23 cellular contexts compared by ENCODE assay signal in genomic region chr15:55230953-55231352, GRCh38. TPM values are rescaled to one million over a fixed set of nuclear protein-coding genes. Genes with fewer than 3 reads are reported as not detected.
DNase-seq lines count a peak whose midpoint lies in the region; ATAC-seq and TF ChIP-seq lines count a peak whose summit lies in the region.
"Had no signal": no experiment of that assay in that cellular context is flagged by ENCODE, and none has a peak within 500 bp of the region (broad histone marks: within the 10 kb centered on the region; RNA-seq: fewer than 3 reads in every experiment).

No MANE protein-coding gene starts in this region.

- no peaks in the 10 kb centered on the region for H3K9me3 ChIP-seq in CD8-positive, alpha-beta T cell (ENCODE audit: low read length)

- POLR2A ChIA-PET in activated CD8-positive, alpha-beta T cell treated with anti-CD3 and anti-CD28 coated beads for 36 hours (lab: Charles Lee): no interaction called here
- POLR2A ChIA-PET in activated CD8-positive, alpha-beta T cell treated with anti-CD3 and anti-CD28 coated beads, Interleukin-2, amount 10 ng/mL, durations not matched to agents 7 days and 5 days (lab: Charles Lee): no interaction called here
- POLR2A ChIA-PET in CD8-positive, alpha-beta T cell (lab: Charles Lee): interaction anchor here (1.2 kb wide), 1 partner anchor 60 kb away, joined by 3 read pairs; no protein-coding TSS in a partner anchor

- H3K4me3 ChIP-seq in CD8-positive, alpha-beta T cell (ENCODE audit: low read depth, low read length): no peak overlapping the region
- H3K4me3 ChIP-seq: SJCRH30 had no signal

- CTCF ChIA-PET in activated CD8-positive, alpha-beta T cell treated with anti-CD3 and anti-CD28 coated beads for 36 hours (lab: Charles Lee): no interaction called here
- CTCF ChIA-PET in activated CD8-positive, alpha-beta T cell treated with anti-CD3 and anti-CD28 coated beads, Interleukin-2, amount 10 ng/mL, durations not matched to agents 7 days and 5 days (lab: Charles Lee): interaction anchor here (1.6 to 2.8 kb wide), 5 partner anchors 10 to 51 kb away, joined by 5 to 17 read pairs (median 8); no protein-coding TSS in a partner anchor
- CTCF ChIA-PET in CD8-positive, alpha-beta T cell (lab: Charles Lee): interaction anchor here (0.9 kb wide), 1 partner anchor 70 kb away, joined by 3 read pairs; no protein-coding TSS in a partner anchor

- H3K27me3 Mint-ChIP-seq in activated CD8-positive, alpha-beta T cell treated with anti-CD3 and anti-CD28 coated beads for 36 hours: no peaks in the 10 kb centered on the region
- no peaks in the 10 kb centered on the region for H3K27me3 Mint-ChIP-seq in activated CD8-positive, alpha-beta T cell treated with anti-CD3 and anti-CD28 coated beads, Interleukin-2, amount 10 ng/mL, durations not matched to agents 7 days and 5 days (ENCODE audit: low read depth)
- H3K27me3 Mint-ChIP-seq in CD8-positive, alpha-beta T cell (ENCODE audit: low read depth): no peaks in the 10 kb centered on the region
- H3K27me3 Mint-ChIP-seq in activated T-helper 17 cell treated with anti-CD3 and anti-CD28 coated beads, Interleukin-2, amount 50 U/mL, for 72 hours: no peaks in the 10 kb centered on the region
- H3K27me3 Mint-ChIP-seq in memory B cell: no peaks in the 10 kb centered on the region

- no peaks in the 10 kb centered on the region for H3K36me3 ChIP-seq in CD8-positive, alpha-beta T cell (ENCODE audit: insufficient read depth, low read length)
- H3K36me3 ChIP-seq: SJCRH30 had no signal

- H3K4me3 Mint-ChIP-seq in activated CD8-positive, alpha-beta T cell treated with anti-CD3 and anti-CD28 coated beads for 36 hours: no peak overlapping the region
- H3K4me3 Mint-ChIP-seq in activated CD8-positive, alpha-beta T cell treated with anti-CD3 and anti-CD28 coated beads, Interleukin-2, amount 10 ng/mL, durations not matched to agents 7 days and 5 days: no peak overlapping the region
- no peak overlapping the region for H3K4me3 Mint-ChIP-seq in CD8-positive, alpha-beta T cell
- peak overlapping the region; percentile 20 for H3K4me3 Mint-ChIP-seq in activated T-helper 17 cell treated with anti-CD3 and anti-CD28 coated beads, Interleukin-2, amount 50 U/mL, for 72 hours
- no peak overlapping the region for H3K4me3 Mint-ChIP-seq in memory B cell

- no peaks in the 10 kb centered on the region for H3K27me3 ChIP-seq in CD8-positive, alpha-beta T cell (ENCODE audit: insufficient read depth, low read length)
- H3K27me3 ChIP-seq: SJCRH30 had no signal

- ATAC-seq in activated CD8-positive, alpha-beta T cell treated with anti-CD3 and anti-CD28 coated beads for 36 hours: no peak
- ATAC-seq in activated CD8-positive, alpha-beta T cell treated with anti-CD3 and anti-CD28 coated beads, Interleukin-2, amount 10 ng/mL, durations not matched to agents 7 days and 5 days: no peak
- no peak for ATAC-seq in CD8-positive, alpha-beta T cell
- no peak for ATAC-seq in activated T-helper 17 cell treated with anti-CD3 and anti-CD28 coated beads, Interleukin-2, amount 50 U/mL, for 72 hours (replicated peaks)
- no peak for ATAC-seq in memory B cell (ENCODE audit: low read depth)
- ATAC-seq: HCT116, Panc1 had no signal

- DNase-seq in activated CD8-positive, alpha-beta T cell treated with anti-CD3 and anti-CD28 coated beads for 36 hours: no peak
- DNase-seq in activated CD8-positive, alpha-beta T cell treated with anti-CD3 and anti-CD28 coated beads, Interleukin-2, amount 10 ng/mL, durations not matched to agents 7 days and 5 days: no peak
- DNase-seq in CD8-positive, alpha-beta T cell: no peak
- DNase-seq in memory B cell (ENCODE audit: low spot score in 2 of 2) (no peak), NCI-H774 (lab: John Stamatoyannopoulos, UW) (no peak), EL (no peak)
- no peak for DNase-seq in stimulated activated CD4-positive, alpha-beta T cell treated with anti-CD3 and anti-CD28 coated beads, Interleukin-4, amount 100 ng/mL, for 24 hours
- DNase-seq: 8988T, AML-193, C1 segment of cervical spinal cord, DMS53, GF-D8, KG1, NCI-H1105, NCI-H146, NCI-H2029 treated with DMSO at 0.1 percent for 48 hours, NCI-H226, NCI-H510A treated with DMSO at 0.1 percent for 48 hours, NCI-H748 treated with DMSO at 0.1 percent for 48 hours, SJCRH30 had no signal

- no peaks in the 10 kb centered on the region for H3K4me1 ChIP-seq in CD8-positive, alpha-beta T cell (ENCODE audit: insufficient read depth, low read length)
- H3K4me1 ChIP-seq: SJCRH30 had no signal

- no peak for TF ChIP-seq CTCF in activated CD8-positive, alpha-beta T cell treated with anti-CD3 and anti-CD28 coated beads for 36 hours (IDR thresholded peaks at IDR 0.05)
- TF ChIP-seq CTCF in CD8-positive, alpha-beta T cell (IDR thresholded peaks at IDR 0.05): no peak

- peaks cover 60% of the 10 kb centered on the region for H3K36me3 Mint-ChIP-seq in activated CD8-positive, alpha-beta T cell treated with anti-CD3 and anti-CD28 coated beads for 36 hours (ENCODE audit: low read depth)
- peaks cover 76% of the 10 kb centered on the region for H3K36me3 Mint-ChIP-seq in activated CD8-positive, alpha-beta T cell treated with anti-CD3 and anti-CD28 coated beads, Interleukin-2, amount 10 ng/mL, durations not matched to agents 7 days and 5 days (ENCODE audit: low read depth)
- H3K36me3 Mint-ChIP-seq in CD8-positive, alpha-beta T cell: peaks cover 63% of the 10 kb centered on the region
- H3K36me3 Mint-ChIP-seq in activated T-helper 17 cell treated with anti-CD3 and anti-CD28 coated beads, Interleukin-2, amount 50 U/mL, for 72 hours (ENCODE audit: low read depth): peaks cover 96% of the 10 kb centered on the region
- peaks cover 8% of the 10 kb centered on the region for H3K36me3 Mint-ChIP-seq in memory B cell

- peaks cover 38% of the 10 kb centered on the region for H3K4me1 Mint-ChIP-seq in activated CD8-positive, alpha-beta T cell treated with anti-CD3 and anti-CD28 coated beads for 36 hours (ENCODE audit: low read depth)
- peaks cover 49% of the 10 kb centered on the region for H3K4me1 Mint-ChIP-seq in activated CD8-positive, alpha-beta T cell treated with anti-CD3 and anti-CD28 coated beads, Interleukin-2, amount 10 ng/mL, durations not matched to agents 7 days and 5 days (ENCODE audit: low read depth)
- H3K4me1 Mint-ChIP-seq in CD8-positive, alpha-beta T cell (ENCODE audit: low read depth): peaks cover 30% of the 10 kb centered on the region
- H3K4me1 Mint-ChIP-seq in activated T-helper 17 cell treated with anti-CD3 and anti-CD28 coated beads, Interleukin-2, amount 50 U/mL, for 72 hours: peaks cover 23% of the 10 kb centered on the region
- H3K4me1 Mint-ChIP-seq in memory B cell: no peaks in the 10 kb centered on the region

- peak overlapping the region; percentile 29 for H3K27ac Mint-ChIP-seq in activated CD8-positive, alpha-beta T cell treated with anti-CD3 and anti-CD28 coated beads for 36 hours
- no peak overlapping the region for H3K27ac Mint-ChIP-seq in activated CD8-positive, alpha-beta T cell treated with anti-CD3 and anti-CD28 coated beads, Interleukin-2, amount 10 ng/mL, durations not matched to agents 7 days and 5 days
- H3K27ac Mint-ChIP-seq in CD8-positive, alpha-beta T cell: peak overlapping the region; percentile 30
- H3K27ac Mint-ChIP-seq in activated T-helper 17 cell treated with anti-CD3 and anti-CD28 coated beads, Interleukin-2, amount 50 U/mL, for 72 hours: peak overlapping the region; percentile 52
- peak overlapping the region; percentile 45 for H3K27ac Mint-ChIP-seq in memory B cell

- H3K27ac ChIP-seq in CD8-positive, alpha-beta T cell (ENCODE audit: low read depth, low read length): no peak overlapping the region
- H3K27ac ChIP-seq: SJCRH30 had no signal

- no peaks in the 10 kb centered on the region for H3K9me3 Mint-ChIP-seq in activated CD8-positive, alpha-beta T cell treated with anti-CD3 and anti-CD28 coated beads for 36 hours
- no peaks in the 10 kb centered on the region for H3K9me3 Mint-ChIP-seq in activated CD8-positive, alpha-beta T cell treated with anti-CD3 and anti-CD28 coated beads, Interleukin-2, amount 10 ng/mL, durations not matched to agents 7 days and 5 days (ENCODE audit: insufficient read depth)
- H3K9me3 Mint-ChIP-seq in CD8-positive, alpha-beta T cell: no peaks in the 10 kb centered on the region
- no peaks in the 10 kb centered on the region for H3K9me3 Mint-ChIP-seq in activated T-helper 17 cell treated with anti-CD3 and anti-CD28 coated beads, Interleukin-2, amount 50 U/mL, for 72 hours
- H3K9me3 Mint-ChIP-seq in memory B cell: no peaks in the 10 kb centered on the region

- intact Hi-C loops in activated CD8-positive, alpha-beta T cell treated with anti-CD3 and anti-CD28 coated beads for 36 hours (cut with micrococcal nuclease): no loop called here
- intact Hi-C loops in CD8-positive, alpha-beta T cell (cut with DNase I, micrococcal nuclease): loop anchor here in 1 of 2 experiments (2.0 kb wide), 1 partner anchor 14 kb away; no protein-coding TSS in a partner anchor

RNA-seq across cellular contexts. Expression of gene RSL24D1, which starts 34.2 kb away (rescaled TPM):
- 100 to 1,000 TPM; 183 to 194 TPM for total RNA-seq in activated CD8-positive, alpha-beta T cell treated with anti-CD3 and anti-CD28 coated beads for 36 hours
- 10 to 100 TPM; 79.6 to 85.2 TPM for total RNA-seq in activated CD8-positive, alpha-beta T cell treated with anti-CD3 and anti-CD28 coated beads, Interleukin-2, amount 10 ng/mL, durations not matched to agents 7 days and 5 days
- 100 to 1,000 TPM; 181 to 186 TPM for total RNA-seq in CD8-positive, alpha-beta T cell
- 100 to 1,000 TPM; 107 to 111 TPM for total RNA-seq in activated T-helper 17 cell treated with anti-CD3 and anti-CD28 coated beads, Interleukin-2, amount 50 U/mL, for 72 hours

RNA-seq across cellular contexts. Expression of gene RAB27A, which starts 58.7 kb away (rescaled TPM):
- 100 to 1,000 TPM; 122 to 125 TPM for total RNA-seq in activated CD8-positive, alpha-beta T cell treated with anti-CD3 and anti-CD28 coated beads for 36 hours
- 100 to 1,000 TPM; 102 to 105 TPM for total RNA-seq in activated CD8-positive, alpha-beta T cell treated with anti-CD3 and anti-CD28 coated beads, Interleukin-2, amount 10 ng/mL, durations not matched to agents 7 days and 5 days
- 10 to 100 TPM; 14.9 to 16.9 TPM for total RNA-seq in CD8-positive, alpha-beta T cell
- total RNA-seq in activated T-helper 17 cell treated with anti-CD3 and anti-CD28 coated beads, Interleukin-2, amount 50 U/mL, for 72 hours: 100 to 1,000 TPM in 1 of 2 donors, 10 to 100 TPM in 1; 99.2 to 138 TPM

Comparison
In these comparisons a context has a peak if more than half of its experiments do, and no peak if none do; other contexts are left out.
1. RNA of gene RAB27A, which starts 58.7 kb away (total RNA-seq): 99.2 to 138 TPM in activated T-helper 17 cell treated with anti-CD3 and anti-CD28 coated beads, Interleukin-2, amount 50 U/mL, for 72 hours, 122 to 125 TPM in activated CD8-positive, alpha-beta T cell treated with anti-CD3 and anti-CD28 coated beads for 36 hours and 102 to 105 TPM in activated CD8-positive, alpha-beta T cell treated with anti-CD3 and anti-CD28 coated beads, Interleukin-2, amount 10 ng/mL, durations not matched to agents 7 days and 5 days; 14.9 to 16.9 TPM in CD8-positive, alpha-beta T cell; every median in the first group is over 4 times any median in the second.